Comparison of ENCODE assay signal across 20 cellular contexts in the genomic region with DNA sequence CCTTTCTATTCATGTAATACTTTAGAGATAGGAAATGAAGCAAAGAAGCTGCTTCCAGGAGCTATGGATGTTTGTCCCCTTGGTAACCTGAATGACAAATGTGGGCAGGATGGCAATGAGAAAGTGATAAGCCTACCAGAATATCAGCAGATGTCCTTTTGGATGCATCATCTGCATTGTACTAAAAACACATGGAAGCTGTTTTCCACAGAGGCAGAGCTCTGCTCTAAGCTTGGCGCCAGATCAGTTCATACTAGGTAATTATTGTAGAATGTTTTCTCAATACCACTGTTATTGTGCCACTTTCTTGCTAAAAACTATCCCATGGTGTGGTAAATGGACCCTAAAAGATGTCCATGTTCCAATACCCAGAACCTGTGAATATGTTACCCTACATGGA.
"Had no signal": no experiment of that assay in that cellular context is flagged by ENCODE, and none has a peak within 500 bp of the region (broad histone marks: within the 10 kb centered on the region; RNA-seq: fewer than 3 reads in every experiment).

No MANE protein-coding gene starts in this region.

- H3K79me2 ChIP-seq: hepatocyte had no signal

- DNase-seq: cortex of kidney; dorsolateral prefrontal cortex; effector CD8-positive, alpha-beta T cell; foreskin keratinocyte; head of caudate nucleus; kidney glomerular epithelial cell; mucosa of descending colon; naive thymus-derived CD8-positive, alpha-beta T cell; ovary; sigmoid colon; stimulated activated CD4-positive, alpha-beta T cell treated with anti-CD3 and anti-CD28 coated beads, Interleukin-12 subunit alpha, Interleukin-12 subunit beta, amount 100 ng/mL, for 4 hours; stimulated activated naive CD4-positive, alpha-beta T cell; stomach; upper lobe of right lung had no signal

- H3K27me3 ChIP-seq: dorsolateral prefrontal cortex, foreskin keratinocyte, hepatocyte, ovary, right atrium auricular region, sigmoid colon, stomach, tibial nerve, upper lobe of right lung, vagina had no signal

- H2AFZ ChIP-seq: hepatocyte had no signal

- H3K4me1 ChIP-seq: foreskin keratinocyte, right atrium auricular region, sigmoid colon, upper lobe of right lung, vagina had no signal

- H3K9me3 ChIP-seq: ovary, upper lobe of right lung, vagina had no signal

- H3K36me3 ChIP-seq: ovary, right atrium auricular region, sigmoid colon, stomach, tibial nerve, upper lobe of right lung, vagina had no signal

- H3K27ac ChIP-seq: foreskin keratinocyte, hepatocyte, ovary, right atrium auricular region, sigmoid colon, stomach, upper lobe of right lung, vagina had no signal

- H3K4me2 ChIP-seq: hepatocyte had no signal

- H3K27ac Mint-ChIP-seq: naive thymus-derived CD8-positive, alpha-beta T cell had no signal

- H3K4me3 Mint-ChIP-seq: naive thymus-derived CD8-positive, alpha-beta T cell; neural crest cell had no signal

- H3K4me1 Mint-ChIP-seq: neural crest cell had no signal

- H3K4me3 ChIP-seq: dorsolateral prefrontal cortex, hepatocyte, mucosa of descending colon, ovary, right atrium auricular region, sigmoid colon, skin epidermis, stomach, tibial nerve, upper lobe of right lung, vagina had no signal
